ENCODE assay signal across 8 cellular contexts in the genomic region with DNA sequence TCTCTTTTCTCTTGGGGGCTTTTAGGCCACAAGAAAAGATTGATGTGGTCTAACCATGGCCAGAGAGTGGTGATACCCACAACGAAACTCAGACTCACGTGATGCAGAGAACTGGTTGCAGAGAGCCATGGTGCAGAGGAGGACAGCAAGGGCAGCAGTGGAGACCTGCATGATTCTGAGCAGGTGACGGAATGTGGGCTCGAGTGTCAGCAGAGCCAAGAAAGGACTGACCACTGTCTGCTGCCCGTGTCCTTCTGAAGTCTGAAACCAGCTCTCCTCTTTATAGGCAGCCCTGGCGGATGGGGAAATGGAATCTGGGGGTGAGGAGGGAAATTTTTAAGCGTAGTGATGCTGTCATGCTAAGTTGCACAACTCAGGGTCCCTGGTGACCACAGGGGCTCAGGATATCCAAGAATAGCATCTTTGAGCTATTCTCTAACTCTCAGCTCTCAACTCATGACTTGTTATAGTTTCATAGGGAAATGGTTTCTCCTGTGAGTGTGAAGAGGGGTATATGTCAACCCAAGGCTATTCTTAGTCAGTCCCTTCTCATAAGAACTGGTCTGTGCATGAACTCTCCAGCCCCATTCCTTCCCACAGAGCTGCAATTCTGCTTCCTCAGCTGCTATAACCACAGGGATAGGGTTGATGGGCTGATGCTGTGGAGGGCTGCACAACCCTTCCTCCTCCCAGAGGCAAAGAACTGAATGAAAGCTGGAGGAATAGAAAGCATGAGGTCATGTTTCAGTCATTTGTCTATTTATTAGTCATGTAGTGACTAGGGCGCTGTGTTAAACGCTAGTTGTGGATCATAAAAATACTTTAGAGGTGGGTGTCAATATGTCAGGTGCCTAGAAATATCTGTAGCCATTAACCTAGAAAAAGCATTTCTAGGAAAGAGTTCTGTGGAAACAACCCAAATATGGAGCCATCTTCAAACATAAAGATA. TPM values are rescaled to one million over a fixed set of nuclear protein-coding genes. Genes with fewer than 3 reads are reported as not detected.
DNase-seq lines count a peak whose midpoint lies in the region; ATAC-seq and TF ChIP-seq lines count a peak whose summit lies in the region.

TSS of gene CCL3 (minus strand) at position 256 of the 949 bp plus-strand sequence. CDS start at position 171, 85 bp downstream.

- no peaks in the 10 kb centered on the region for H3K9me3 Mint-ChIP-seq in dendritic cell treated with granulocyte-macrophage colony-stimulating factor and Interleukin-4, amounts not matched to agents 40 ng/mL and 50 ng/mL, for 4 days
- no peaks in the 10 kb centered on the region for H3K9me3 Mint-ChIP-seq in stimulated activated memory B cell treated with anti-CD40 and anti-IgM and Interleukin-4, amounts not matched to agents 10 μg/mL and 1 μg/mL and 100 μg/mL, for 72 hours

- no peak within 1 kb of the TSS for H2AFZ ChIP-seq in Karpas-422 (ENCODE audit: low read length)

- no peaks in the 10 kb centered on the region for H3K36me3 ChIP-seq in Karpas-422 (ENCODE audit: insufficient read depth, low read length)

- H3K9me2 ChIP-seq in Karpas-422 (replicated peaks; ENCODE audit: insufficient read depth, low read length), result no peaks in the 10 kb centered on the region

- H3K9me3 ChIP-seq in Karpas-422 (ENCODE audit: low read length), result no peaks in the 10 kb centered on the region

- H3K4me1 Mint-ChIP-seq in dendritic cell treated with granulocyte-macrophage colony-stimulating factor and Interleukin-4, amounts not matched to agents 40 ng/mL and 50 ng/mL, for 4 days (ENCODE audit: low read depth), result peaks cover 45% of the 10 kb centered on the region
- H3K4me1 Mint-ChIP-seq in stimulated activated memory B cell treated with anti-CD40 and anti-IgM and Interleukin-4, amounts not matched to agents 10 μg/mL and 1 μg/mL and 100 μg/mL, for 72 hours, result peaks cover 58% of the 10 kb centered on the region

- ATAC-seq in GM18511 (IDR thresholded peaks at IDR 0.05; ENCODE audit: unreplicated experiment), result peak; percentile 78
- ATAC-seq in GM21723 (IDR thresholded peaks at IDR 0.05; ENCODE audit: unreplicated experiment), result peak; percentile 70
- peak; percentile 93 for ATAC-seq in stimulated activated memory B cell treated with anti-CD40 and anti-IgM and Interleukin-4, amounts not matched to agents 10 μg/mL and 1 μg/mL and 100 μg/mL, for 72 hours

- no peak for TF ChIP-seq CTCF in foreskin fibroblast (IDR thresholded peaks at IDR 0.05; ENCODE audit: low read depth, low read length)

- peak within 1 kb of the TSS; percentile 92 for H3K27ac Mint-ChIP-seq in dendritic cell treated with granulocyte-macrophage colony-stimulating factor and Interleukin-4, amounts not matched to agents 40 ng/mL and 50 ng/mL, for 4 days
- H3K27ac Mint-ChIP-seq in stimulated activated memory B cell treated with anti-CD40 and anti-IgM and Interleukin-4, amounts not matched to agents 10 μg/mL and 1 μg/mL and 100 μg/mL, for 72 hours, result peak within 1 kb of the TSS; percentile 75

- peak; percentile 90 for DNase-seq in Karpas-422
- DNase-seq in NCI-H446 treated with DMSO at 0.1 percent for 48 hours (lab: John Stamatoyannopoulos, UW), result no peak
- no peak for DNase-seq in foreskin fibroblast
- DNase-seq in T1000 (lab: John Stamatoyannopoulos, UW), result no peak

- H3K27me3 Mint-ChIP-seq in dendritic cell treated with granulocyte-macrophage colony-stimulating factor and Interleukin-4, amounts not matched to agents 40 ng/mL and 50 ng/mL, for 4 days, result no peaks in the 10 kb centered on the region
- H3K27me3 Mint-ChIP-seq in stimulated activated memory B cell treated with anti-CD40 and anti-IgM and Interleukin-4, amounts not matched to agents 10 μg/mL and 1 μg/mL and 100 μg/mL, for 72 hours, result peaks cover 14% of the 10 kb centered on the region

- H3K36me3 Mint-ChIP-seq in dendritic cell treated with granulocyte-macrophage colony-stimulating factor and Interleukin-4, amounts not matched to agents 40 ng/mL and 50 ng/mL, for 4 days (ENCODE audit: low read depth), result peaks cover 62% of the 10 kb centered on the region
- H3K36me3 Mint-ChIP-seq in stimulated activated memory B cell treated with anti-CD40 and anti-IgM and Interleukin-4, amounts not matched to agents 10 μg/mL and 1 μg/mL and 100 μg/mL, for 72 hours, result peaks cover 10% of the 10 kb centered on the region

- intact Hi-C loops in dendritic cell treated with granulocyte-macrophage colony-stimulating factor and Interleukin-4, amounts not matched to agents 40 ng/mL and 50 ng/mL, for 4 days (cut with micrococcal nuclease), result no loop called here

- H3K4me3 Mint-ChIP-seq in dendritic cell treated with granulocyte-macrophage colony-stimulating factor and Interleukin-4, amounts not matched to agents 40 ng/mL and 50 ng/mL, for 4 days, result peak within 1 kb of the TSS; percentile 71
- peak within 1 kb of the TSS; percentile 74 for H3K4me3 Mint-ChIP-seq in stimulated activated memory B cell treated with anti-CD40 and anti-IgM and Interleukin-4, amounts not matched to agents 10 μg/mL and 1 μg/mL and 100 μg/mL, for 72 hours

- peaks cover 37% of the 10 kb centered on the region for H3K4me1 ChIP-seq in Karpas-422 (ENCODE audit: low read length)

- H3K27me3 ChIP-seq in Karpas-422 (ENCODE audit: low read length), result no peaks in the 10 kb centered on the region

- H3K9ac ChIP-seq in Karpas-422 (ENCODE audit: low read length), result no peak within 1 kb of the TSS

- H3K4me2 ChIP-seq in Karpas-422 (ENCODE audit: low read depth, low read length, poor library complexity, severe bottlenecking), result peak within 1 kb of the TSS; percentile 55

- H3K4me3 ChIP-seq in Karpas-422 (ENCODE audit: low read length), result peak within 1 kb of the TSS; percentile 18
- no peak within 1 kb of the TSS for H3K4me3 ChIP-seq in foreskin fibroblast (ENCODE audit: low read depth in 1 of 2, low read length in 2 of 2)

- no peaks in the 10 kb centered on the region for H4K20me1 ChIP-seq in Karpas-422 (ENCODE audit: insufficient read depth, low read depth, low read length)

- H3K79me2 ChIP-seq in Karpas-422 (ENCODE audit: low read length), result no peaks in the 10 kb centered on the region

- H3K27ac ChIP-seq in Karpas-422 (ENCODE audit: low read length), result no peak within 1 kb of the TSS

RNA-seq across cellular contexts. Expression of gene CCL3, which starts in this region (rescaled TPM):
- total RNA-seq in Karpas-422 (2014; rRNA removed; shearing (Covaris generic); ENCODE audit: low replicate concordance), result 2.1 TPM in 1 of 2 replicates, not detected in the other
